ENCODE assay signal across 19 cellular contexts in the genomic region with DNA sequence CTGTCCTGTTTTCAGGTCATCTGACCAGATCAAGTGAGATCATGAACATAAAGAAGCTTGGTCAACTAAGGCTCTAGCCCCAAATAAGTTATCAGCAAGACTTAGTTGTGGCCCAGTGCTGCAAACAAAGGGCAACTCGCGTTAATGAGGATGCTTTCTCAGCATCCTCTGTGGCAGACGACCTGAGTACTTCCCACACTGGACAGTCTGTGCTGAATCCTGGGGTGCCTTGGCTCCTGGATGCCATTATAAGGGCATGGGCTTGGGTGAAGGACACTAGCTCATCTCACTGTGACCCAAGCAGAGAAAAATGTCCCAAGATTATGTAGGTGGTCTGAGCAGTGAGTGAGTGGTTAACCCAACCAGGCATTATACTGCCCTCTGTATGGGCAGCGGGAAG. TPM values are rescaled to one million over a fixed set of nuclear protein-coding genes. Genes with fewer than 3 reads are reported as not detected.
DNase-seq lines count a peak whose midpoint lies in the region; ATAC-seq and TF ChIP-seq lines count a peak whose summit lies in the region.
"Had no signal": no experiment of that assay in that cellular context is flagged by ENCODE, and none has a peak within 500 bp of the region (broad histone marks: within the 10 kb centered on the region; RNA-seq: fewer than 3 reads in every experiment).

No MANE protein-coding gene starts in this region.

- ATAC-seq in HG03342 (IDR thresholded peaks at IDR 0.05; ENCODE audit: unreplicated experiment) (no peak), GM19395 (IDR thresholded peaks at IDR 0.05; ENCODE audit: unreplicated experiment) (no peak)
- no peak for ATAC-seq in activated CD4-positive, CD25-positive, alpha-beta regulatory T cell treated with anti-CD3 and anti-CD28 coated beads, Interleukin-2, amount 50 U/mL, for 24 hours
- ATAC-seq: GM12878 had no signal

- CTCF ChIA-PET in Caco-2 (lab: Charles Lee): no interaction called here
- CTCF ChIA-PET in activated naive CD4-positive, alpha-beta T cell treated with anti-CD3 and anti-CD28 coated beads for 36 hours (lab: Charles Lee): no interaction called here

- H3K36me3 Mint-ChIP-seq in Caco-2 (ENCODE audit: insufficient read depth, unreplicated experiment) (peaks cover 5% of the 10 kb centered on the region), endodermal cell (ENCODE audit: low read depth) (no peaks in the 10 kb centered on the region), nephron progenitor cell (ENCODE audit: low read depth) (peaks cover 17% of the 10 kb centered on the region)
- no peaks in the 10 kb centered on the region for H3K36me3 Mint-ChIP-seq in activated naive CD4-positive, alpha-beta T cell treated with anti-CD3 and anti-CD28 coated beads for 36 hours (ENCODE audit: low read depth)

- H3K27me3 ChIP-seq in Caco-2 (replicated peaks; ENCODE audit: control insufficient read depth, insufficient read depth, low read length) (no peaks in the 10 kb centered on the region), SJCRH30 (no peaks in the 10 kb centered on the region), endodermal cell (ENCODE audit: control insufficient read depth, insufficient read depth, low read length, poor library complexity, severe bottlenecking) (no peaks in the 10 kb centered on the region)
- H3K27me3 ChIP-seq: BLaER1 treated with 17β-estradiol and CSF1 and Interleukin-3, amounts not matched to agents 10 nM and 100 nM had no signal

- H3K9me3 Mint-ChIP-seq in Caco-2 (ENCODE audit: unreplicated experiment) (peaks cover 19% of the 10 kb centered on the region), endodermal cell (peaks cover 8% of the 10 kb centered on the region), nephron progenitor cell (peaks cover 34% of the 10 kb centered on the region)
- H3K9me3 Mint-ChIP-seq in activated naive CD4-positive, alpha-beta T cell treated with anti-CD3 and anti-CD28 coated beads for 36 hours: peaks cover 5% of the 10 kb centered on the region

- H3K27me3 Mint-ChIP-seq in Caco-2 (ENCODE audit: insufficient read depth, unreplicated experiment): no peaks in the 10 kb centered on the region
- H3K27me3 Mint-ChIP-seq in endodermal cell (ENCODE audit: insufficient read depth): peaks cover 4% of the 10 kb centered on the region
- no peaks in the 10 kb centered on the region for H3K27me3 Mint-ChIP-seq in nephron progenitor cell (ENCODE audit: low read depth, poor library complexity)
- no peaks in the 10 kb centered on the region for H3K27me3 Mint-ChIP-seq in activated naive CD4-positive, alpha-beta T cell treated with anti-CD3 and anti-CD28 coated beads for 36 hours (ENCODE audit: low read depth)

- peaks cover 9% of the 10 kb centered on the region for H3K4me1 Mint-ChIP-seq in Caco-2 (ENCODE audit: low read depth, unreplicated experiment)
- peaks cover 9% of the 10 kb centered on the region for H3K4me1 Mint-ChIP-seq in endodermal cell
- peaks cover 59% of the 10 kb centered on the region for H3K4me1 Mint-ChIP-seq in nephron progenitor cell
- H3K4me1 Mint-ChIP-seq in activated naive CD4-positive, alpha-beta T cell treated with anti-CD3 and anti-CD28 coated beads for 36 hours (ENCODE audit: low read depth): peaks cover 3% of the 10 kb centered on the region

- 93 to 95% methylated on average over 4 of the region's 4 CpGs for WGBS in endodermal cell (ENCODE audit: insufficient coverage in 1 of 2, insufficient read length in 1 of 2), 2 experiments

- H3K27ac ChIP-seq in SJCRH30 (peak overlapping the region; percentile 100), endodermal cell (ENCODE audit: low read depth, low read length) (no peak overlapping the region)
- H3K27ac ChIP-seq: BLaER1 treated with 17β-estradiol and CSF1 and Interleukin-3, amounts not matched to agents 10 nM and 100 nM; HL-60 had no signal

- H3K27ac Mint-ChIP-seq in Caco-2 (ENCODE audit: unreplicated experiment) (peak overlapping the region; percentile 24), endodermal cell (no peak overlapping the region), nephron progenitor cell (peak overlapping the region; percentile 48)
- H3K27ac Mint-ChIP-seq in activated naive CD4-positive, alpha-beta T cell treated with anti-CD3 and anti-CD28 coated beads for 36 hours: no peak overlapping the region
- H3K27ac Mint-ChIP-seq: CD4-positive, CD25-positive, alpha-beta regulatory T cell had no signal

- peaks cover 29% of the 10 kb centered on the region for H3K4me1 ChIP-seq in Caco-2
- H3K4me1 ChIP-seq in SJCRH30: peaks cover 47% of the 10 kb centered on the region
- H3K4me1 ChIP-seq in endodermal cell (ENCODE audit: control insufficient read depth, insufficient read depth, low read length): no peaks in the 10 kb centered on the region

- H3K9ac ChIP-seq in endodermal cell (ENCODE audit: extremely low read depth, low read length, poor library complexity, severe bottlenecking): no peak overlapping the region
- H3K9ac ChIP-seq: BLaER1 treated with 17β-estradiol and CSF1 and Interleukin-3, amounts not matched to agents 10 nM and 100 nM had no signal

- H3K4me3 ChIP-seq in Caco-2 (ENCODE audit: low read depth, low read length) (no peak overlapping the region), SJCRH30 (no peak overlapping the region), endodermal cell (ENCODE audit: low read length) (no peak overlapping the region)
- H3K4me3 ChIP-seq: BLaER1 treated with 17β-estradiol and CSF1 and Interleukin-3, amounts not matched to agents 10 nM and 100 nM; GM12878 had no signal

- intact Hi-C loops in Caco-2 (cut with micrococcal nuclease; ENCODE audit: unreplicated experiment): no loop called here
- intact Hi-C loops in activated naive CD4-positive, alpha-beta T cell treated with anti-CD3 and anti-CD28 coated beads for 36 hours (cut with micrococcal nuclease): no loop called here

- H3K4me3 Mint-ChIP-seq in Caco-2 (ENCODE audit: unreplicated experiment) (no peak overlapping the region), endodermal cell (no peak overlapping the region), nephron progenitor cell (no peak overlapping the region)
- H3K4me3 Mint-ChIP-seq in activated naive CD4-positive, alpha-beta T cell treated with anti-CD3 and anti-CD28 coated beads for 36 hours: no peak overlapping the region
- H3K4me3 Mint-ChIP-seq: CD4-positive, CD25-positive, alpha-beta regulatory T cell had no signal

- H3K9me3 ChIP-seq in Caco-2 (0 out of 2 replicates have a peak, but pooled peaks cover 9% of the 10 kb centered on the region), SJCRH30 (replicated peaks) (peaks cover 15% of the 10 kb centered on the region; the same call in 1 of the 2 replicates), endodermal cell (ENCODE audit: control insufficient read depth, low read length) (no peaks in the 10 kb centered on the region)

- no TSS peak for BruUV-seq in Caco-2 (replicated peaks; lab: Mats Ljungman, UMichigan)

- POLR2A ChIA-PET in Caco-2 (lab: Charles Lee): no interaction called here

- no peaks in the 10 kb centered on the region for H3K36me3 ChIP-seq in Caco-2 (ENCODE audit: control insufficient read depth, insufficient read depth, low read length)
- H3K36me3 ChIP-seq in SJCRH30: no peaks in the 10 kb centered on the region
- no peaks in the 10 kb centered on the region for H3K36me3 ChIP-seq in endodermal cell (ENCODE audit: control insufficient read depth, insufficient read depth, low read length)
- H3K36me3 ChIP-seq: BLaER1 treated with 17β-estradiol and CSF1 and Interleukin-3, amounts not matched to agents 10 nM and 100 nM had no signal

- DNase-seq in Caco-2 (peak in 1 of 2 experiments; percentile 11), SJCRH30 (no peak), endodermal cell (peak; percentile 21), nephron progenitor cell (no peak)
- DNase-seq in activated naive CD4-positive, alpha-beta T cell treated with anti-CD3 and anti-CD28 coated beads for 36 hours: no peak
- DNase-seq: 8988T; Calu3; CD4-positive, CD25-positive, alpha-beta regulatory T cell; DMS 273 treated with DMSO at 0.1 percent for 48 hours; DMS79; HCEC 1CT had no signal

- TF ChIP-seq CTCF in Caco-2 (IDR thresholded peaks at IDR 0.05; ENCODE audit: insufficient read depth in 1 of 2, low read depth in 1 of 2, low read length in 1 of 2, severe bottlenecking in 1 of 2, unreplicated experiment in 1 of 2) (no peak), endodermal cell (conservative IDR thresholded peaks at IDR 0.05) (no peak), nephron progenitor cell (IDR thresholded peaks at IDR 0.05) (no peak)

RNA-seq across cellular contexts. Expression of gene CPA5, which starts 13.9 kb away (rescaled TPM):
- total RNA-seq in Caco-2 (2022) (not detected in 2 replicates), endodermal cell (not detected)
- 2.6 and 3.3 TPM in 2 replicates for total RNA-seq in SJCRH30 (2014; rRNA removed; shearing (Covaris generic))
- polyA plus RNA-seq in endodermal cell (2013, experiment 1 of 2): not detected
- polyA plus RNA-seq in endodermal cell (2013, experiment 2 of 2): not detected
- total RNA-seq in activated naive CD4-positive, alpha-beta T cell treated with anti-CD3 and anti-CD28 coated beads for 36 hours: under 1 TPM; 0.74 to 0.88 TPM
- total RNA-seq: Calu3, G401, H4 had no signal

RNA-seq across cellular contexts. Expression of gene CPA1, which starts 21.8 kb away (rescaled TPM):
- total RNA-seq in Caco-2 (2022) (not detected in 2 replicates), endodermal cell (not detected)
- 0.81 and 1.1 TPM in 2 replicates for total RNA-seq in SJCRH30 (2014; rRNA removed; shearing (Covaris generic))
- polyA plus RNA-seq in endodermal cell (2013, experiment 1 of 2): 0.32 TPM
- polyA plus RNA-seq in endodermal cell (2013, experiment 2 of 2): 0.33 TPM
- not detected for total RNA-seq in activated naive CD4-positive, alpha-beta T cell treated with anti-CD3 and anti-CD28 coated beads for 36 hours
- total RNA-seq: Calu3; CD4-positive, CD25-positive, alpha-beta regulatory T cell; G401; H4 had no signal
- polyA plus RNA-seq: GM12878 had no signal

Comparison
In these comparisons a context has a peak if more than half of its experiments do, and no peak if none do; other contexts are left out.
1. H3K27ac Mint-ChIP-seq: peak in Caco-2 (single experiment) and nephron progenitor cell (single experiment); none in endodermal cell (single experiment) and activated naive CD4-positive, alpha-beta T cell treated with anti-CD3 and anti-CD28 coated beads for 36 hours (single experiment).